In the genomic region with DNA sequence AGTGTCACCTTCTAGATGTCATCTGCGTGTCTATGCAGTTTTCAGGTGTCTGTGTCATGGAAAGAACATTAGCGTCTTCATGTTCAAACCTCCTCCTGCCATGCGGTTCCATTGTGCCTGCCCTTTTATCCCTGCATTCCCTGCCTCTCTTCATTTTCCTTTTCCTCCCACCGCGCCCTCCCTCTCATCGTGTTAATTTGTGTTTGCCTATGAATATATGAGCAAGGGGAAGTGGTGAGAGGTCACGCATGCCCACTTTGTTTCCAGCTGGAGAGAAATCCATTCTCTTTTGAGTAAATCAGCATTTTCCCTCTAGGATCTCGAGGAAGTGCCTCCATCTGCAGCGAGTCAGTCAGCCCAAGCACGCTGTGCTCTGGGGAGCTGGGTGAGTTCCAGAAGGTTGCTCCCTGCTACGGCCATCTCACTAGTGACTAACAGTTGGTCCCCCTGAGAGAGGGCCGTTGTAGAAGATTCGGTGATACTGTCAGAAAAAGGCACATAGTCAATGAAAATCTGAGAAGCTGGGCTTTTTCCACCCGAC, we compare ENCODE assay signal across 24 cellular contexts. TPM values are rescaled to one million over a fixed set of nuclear protein-coding genes. Genes with fewer than 3 reads are reported as not detected.
DNase-seq lines count a peak whose midpoint lies in the region; ATAC-seq, FAIRE-seq and TF ChIP-seq lines count a peak whose summit lies in the region.
"Had no signal": no experiment of that assay in that cellular context is flagged by ENCODE, and none has a peak within 500 bp of the region (broad histone marks: within the 10 kb centered on the region; RNA-seq: fewer than 3 reads in every experiment).

No MANE protein-coding gene starts in this region.

- H3K36me3 Mint-ChIP-seq in astrocyte (ENCODE audit: low read depth, unreplicated experiment), result no peaks in the 10 kb centered on the region
- H3K36me3 Mint-ChIP-seq in neural progenitor cell, result no peaks in the 10 kb centered on the region
- H3K36me3 Mint-ChIP-seq: activated naive CD4-positive, alpha-beta T cell treated with anti-CD3 and anti-CD28 coated beads, Interleukin-2, amount 50 U/mL, for 24 hours had no signal

- H3K9me3 Mint-ChIP-seq in astrocyte (ENCODE audit: unreplicated experiment) (peaks cover 2% of the 10 kb centered on the region), neural progenitor cell (no peaks in the 10 kb centered on the region)
- H3K9me3 Mint-ChIP-seq: activated naive CD4-positive, alpha-beta T cell treated with anti-CD3 and anti-CD28 coated beads, Interleukin-2, amount 50 U/mL, for 24 hours; activated T-helper 1 cell treated with anti-CD3 and anti-CD28 coated beads, Interleukin-12 subunit alpha, Interleukin-12 subunit beta, Interleukin-2, Interleukin-4 antibody, amounts not matched to agents 30 ng/mL and 10 ng/mL and 1 ng/mL, durations not matched to agents 14 hours and 24 hours and 36 hours; neural crest cell had no signal

- intact Hi-C loops in breast epithelium (cut with DNase I; ENCODE audit: low total_unique reads), result no loop called here

- no peaks in the 10 kb centered on the region for H3F3A ChIP-seq in neural progenitor cell (ENCODE audit: low read depth)

- no peaks in the 10 kb centered on the region for H4K20me1 ChIP-seq in astrocyte (ENCODE audit: insufficient read depth, low read length)
- no peaks in the 10 kb centered on the region for H4K20me1 ChIP-seq in neural progenitor cell (ENCODE audit: low read depth)

- no peak overlapping the region for H3K4me2 ChIP-seq in astrocyte (ENCODE audit: low read length)
- no peak overlapping the region for H3K4me2 ChIP-seq in neural progenitor cell

- H3K4me3 ChIP-seq in astrocyte (ENCODE audit: insufficient read depth, low read depth, low read length) (no peak overlapping the region), neural progenitor cell (no peak overlapping the region), breast epithelium (no peak overlapping the region)
- H3K4me3 ChIP-seq: ascending aorta, left ventricle myocardium inferior, psoas muscle, tibial nerve had no signal

- H3K4me1 ChIP-seq in astrocyte (ENCODE audit: insufficient read depth, low read length) (no peaks in the 10 kb centered on the region), neural progenitor cell (no peaks in the 10 kb centered on the region), breast epithelium (no peaks in the 10 kb centered on the region)
- H3K4me1 ChIP-seq: ascending aorta, psoas muscle, tibial nerve had no signal

- no peaks in the 10 kb centered on the region for H3K27me3 ChIP-seq in astrocyte (ENCODE audit: insufficient read depth, low read length)
- H3K27me3 ChIP-seq in neural progenitor cell, result no peaks in the 10 kb centered on the region
- no peaks in the 10 kb centered on the region for H3K27me3 ChIP-seq in breast epithelium
- H3K27me3 ChIP-seq: ascending aorta, tibial nerve had no signal

- DNase-seq in EL (peak; percentile 13), NCI-H1105 (lab: John Stamatoyannopoulos, UW) (peak; percentile 48), astrocyte (ENCODE audit: low read depth) (no peak), neural progenitor cell (ENCODE audit: low spot score) (no peak), breast epithelium (ENCODE audit: low spot score in 2 of 2) (no peak), superior temporal gyrus (ENCODE audit: extremely low spot score) (no peak)
- DNase-seq: activated CD8-positive, alpha-beta memory T cell treated with anti-CD3 and anti-CD28 coated beads for 24 hours; AML-193; cerebellar nuclear complex; COR-L47; effector CD4-positive, alpha-beta T cell; left ventricle myocardium inferior; NCI-H1930; psoas muscle; small intestine; stimulated activated naive CD4-positive, alpha-beta T cell treated with Interleukin-2 at 50 U/mL for 16 hours had no signal

- H3K4me1 Mint-ChIP-seq in astrocyte (ENCODE audit: low read depth, unreplicated experiment) (peaks cover 12% of the 10 kb centered on the region), neural progenitor cell (peaks cover 9% of the 10 kb centered on the region)
- H3K4me1 Mint-ChIP-seq: activated naive CD4-positive, alpha-beta T cell treated with anti-CD3 and anti-CD28 coated beads, Interleukin-2, amount 50 U/mL, for 24 hours had no signal

- H3K27me3 Mint-ChIP-seq in astrocyte (ENCODE audit: low read depth, unreplicated experiment) (peaks cover 7% of the 10 kb centered on the region), neural progenitor cell (ENCODE audit: insufficient read depth, low read depth) (no peaks in the 10 kb centered on the region)
- H3K27me3 Mint-ChIP-seq: activated naive CD4-positive, alpha-beta T cell treated with anti-CD3 and anti-CD28 coated beads, Interleukin-2, amount 50 U/mL, for 24 hours had no signal

- FAIRE-seq in astrocyte (lab: Jason Lieb, UNC), result no peak
- FAIRE-seq: small intestine had no signal

- TF ChIP-seq CTCF in astrocyte (IDR thresholded peaks at IDR 0.05; ENCODE audit: insufficient read depth, low read depth, low read length) (no peak), neural progenitor cell (IDR thresholded peaks at IDR 0.05) (no peak), breast epithelium (IDR thresholded peaks at IDR 0.05) (no peak)

- no peak overlapping the region for H2AFZ ChIP-seq in astrocyte (ENCODE audit: low read depth, low read length)
- no peak overlapping the region for H2AFZ ChIP-seq in neural progenitor cell (replicated peaks)

- ATAC-seq in GM21515 (IDR thresholded peaks at IDR 0.05; ENCODE audit: unreplicated experiment), result no peak
- ATAC-seq: activated CD4-positive, CD25-positive, alpha-beta regulatory T cell treated with anti-CD3 and anti-CD28 coated beads, Interleukin-2, amount 50 U/mL, for 24 hours; esophagus mucosa; psoas muscle had no signal

- peak overlapping the region; percentile 69 for H3K27ac Mint-ChIP-seq in astrocyte (ENCODE audit: unreplicated experiment)
- H3K27ac Mint-ChIP-seq in neural progenitor cell, result peak overlapping the region; percentile 54
- H3K27ac Mint-ChIP-seq: activated naive CD4-positive, alpha-beta T cell treated with anti-CD3 and anti-CD28 coated beads, Interleukin-2, amount 50 U/mL, for 24 hours; activated T-helper 1 cell treated with anti-CD3 and anti-CD28 coated beads, Interleukin-12 subunit alpha, Interleukin-12 subunit beta, Interleukin-2, Interleukin-4 antibody, amounts not matched to agents 30 ng/mL and 10 ng/mL and 1 ng/mL, durations not matched to agents 14 hours and 24 hours and 36 hours had no signal

- H3K36me3 ChIP-seq in astrocyte (ENCODE audit: insufficient read depth, low read length), result no peaks in the 10 kb centered on the region
- H3K36me3 ChIP-seq in neural progenitor cell, result no peaks in the 10 kb centered on the region
- H3K36me3 ChIP-seq in breast epithelium, result no peaks in the 10 kb centered on the region
- H3K36me3 ChIP-seq: ascending aorta, left ventricle myocardium inferior had no signal

- H3K27ac ChIP-seq in astrocyte (ENCODE audit: low read depth, low read length), result no peak overlapping the region
- H3K27ac ChIP-seq in neural progenitor cell, result no peak overlapping the region
- no peak overlapping the region for H3K27ac ChIP-seq in breast epithelium
- H3K27ac ChIP-seq: ascending aorta, left ventricle myocardium inferior, psoas muscle, tibial nerve had no signal

- no peak overlapping the region for H3K4me3 Mint-ChIP-seq in astrocyte (ENCODE audit: unreplicated experiment)
- no peak overlapping the region for H3K4me3 Mint-ChIP-seq in neural progenitor cell
- H3K4me3 Mint-ChIP-seq: activated naive CD4-positive, alpha-beta T cell treated with anti-CD3 and anti-CD28 coated beads, Interleukin-2, amount 50 U/mL, for 24 hours; activated T-helper 1 cell treated with anti-CD3 and anti-CD28 coated beads, Interleukin-12 subunit alpha, Interleukin-12 subunit beta, Interleukin-2, Interleukin-4 antibody, amounts not matched to agents 30 ng/mL and 10 ng/mL and 1 ng/mL, durations not matched to agents 14 hours and 24 hours and 36 hours; neural crest cell had no signal

- no peak overlapping the region for H3K9ac ChIP-seq in astrocyte (ENCODE audit: low read length)
- no peak overlapping the region for H3K9ac ChIP-seq in neural progenitor cell

- no peak for TF ChIP-seq POLR2A in breast epithelium (IDR thresholded peaks at IDR 0.05)

- H3K79me2 ChIP-seq in astrocyte (ENCODE audit: insufficient read depth, low read length) (no peaks in the 10 kb centered on the region), neural progenitor cell (ENCODE audit: low read depth) (no peaks in the 10 kb centered on the region)

- H3K9me3 ChIP-seq in astrocyte (ENCODE audit: insufficient read depth, low read depth, low read length) (no peaks in the 10 kb centered on the region), neural progenitor cell (ENCODE audit: low read depth) (no peaks in the 10 kb centered on the region), breast epithelium (no peaks in the 10 kb centered on the region)
- H3K9me3 ChIP-seq: ascending aorta, left ventricle myocardium inferior, psoas muscle, tibial nerve had no signal

RNA-seq across cellular contexts. Expression of a gene that starts 42.9 kb away (rescaled TPM):
- total RNA-seq in astrocyte, result 0.17 and 0.34 TPM in 2 replicates
- 0.09 TPM in 1 of 2 replicates, not detected in the other for total RNA-seq in neural progenitor cell (ENCODE audit: low replicate concordance)
- total RNA-seq in breast epithelium, result 1 to 10 TPM; 1.6 to 3.1 (median 2.1) TPM
- total RNA-seq: ascending aorta had no signal

Comparison
In these comparisons a context has a peak if more than half of its experiments do, and no peak if none do; other contexts are left out.
1. DNase-seq: peak in EL (single experiment) and NCI-H1105 (single experiment); none in astrocyte (single experiment), neural progenitor cell (single experiment), breast epithelium (0 of 2) and superior temporal gyrus (single experiment).